ENCODE assay signal across 1 cellular context in genomic region chr7:74656911-74657691, GRCh38.
A peak's percentile ranks its signal among the peaks of the same experiment; 100 is the strongest.
TF ChIP-seq lines count a peak whose summit lies in the region.

No MANE protein-coding gene starts in this region.

TF ChIP-seq in HEK293, 187 proteins besides CTCF, POLR2A, EP300 and RAD21 (continued from another document):
- 0 out of 2 replicates have a peak, but pooled peaks have one; percentile 17 for TF ChIP-seq ZNF18 (tag by site-specific recombination; IDR thresholded peaks at IDR 0.05)
- TF ChIP-seq GLIS2 (tag by site-specific recombination; IDR thresholded peaks at IDR 0.05), result peak; percentile 74; the same call in 1 of the 2 replicates
- TF ChIP-seq HOXC10 (CRISPR knock-in tag; IDR thresholded peaks at IDR 0.05), result no peak
- TF ChIP-seq ZSCAN30 (tag by site-specific recombination; IDR thresholded peaks at IDR 0.05), result peak; percentile 72
- no peak for TF ChIP-seq ZNF362 (tag by site-specific recombination; IDR thresholded peaks at IDR 0.05)
- TF ChIP-seq ZSCAN5A (tag by site-specific recombination; IDR thresholded peaks at IDR 0.05), result no peak
- TF ChIP-seq ZNF658 (tag by site-specific recombination; IDR thresholded peaks at IDR 0.05), result no peak
- TF ChIP-seq ZNF549 (tag by site-specific recombination; IDR thresholded peaks at IDR 0.05), result no peak
- TF ChIP-seq ZNF585B (tag by site-specific recombination; IDR thresholded peaks at IDR 0.05), result no peak
- no peak for TF ChIP-seq KLF10 (tag by site-specific recombination; IDR thresholded peaks at IDR 0.05)
- no peak for TF ChIP-seq ZNF426 (tag by site-specific recombination; IDR thresholded peaks at IDR 0.05)
- no peak for TF ChIP-seq EGR2 (tag by site-specific recombination; IDR thresholded peaks at IDR 0.05; ENCODE audit: low read depth)
- no peak for TF ChIP-seq ZNF133 (tag by site-specific recombination; IDR thresholded peaks at IDR 0.05)
- no peak for TF ChIP-seq ZNF175 (tag by site-specific recombination; IDR thresholded peaks at IDR 0.05)
- TF ChIP-seq ZNF555 (tag by site-specific recombination; conservative IDR thresholded peaks at IDR 0.05), result no peak
- no peak for TF ChIP-seq SCRT2 (tag by site-specific recombination; IDR thresholded peaks at IDR 0.05)
- no peak for TF ChIP-seq ZSCAN23 (tag by site-specific recombination; IDR thresholded peaks at IDR 0.05)
- no peak for TF ChIP-seq ZIC2 (tag by site-specific recombination; IDR thresholded peaks at IDR 0.05)
- no peak for TF ChIP-seq ZNF670 (tag by site-specific recombination; IDR thresholded peaks at IDR 0.05; ENCODE audit: low read depth)
- TF ChIP-seq ZNF280C (tag by site-specific recombination; IDR thresholded peaks at IDR 0.05), result no peak
- TF ChIP-seq PRDM4 (tag by site-specific recombination; IDR thresholded peaks at IDR 0.05), result no peak
- TF ChIP-seq PRDM10 (tag by site-specific recombination; IDR thresholded peaks at IDR 0.05), result 0 out of 2 replicates have a peak, but pooled peaks have one; percentile 35
- TF ChIP-seq ZNF16 (tag by site-specific recombination; IDR thresholded peaks at IDR 0.05; ENCODE audit: low read depth), result no peak
- no peak for TF ChIP-seq ZSCAN16 (tag by site-specific recombination; IDR thresholded peaks at IDR 0.05)
- TF ChIP-seq KLF7 (tag by site-specific recombination; IDR thresholded peaks at IDR 0.05; ENCODE audit: borderline replicate concordance), result no peak
